In genomic region chr5:141637693-141638419, GRCh38 we compare ENCODE assay signal across 7 cellular contexts. TPM values are rescaled to one million over a fixed set of nuclear protein-coding genes. Genes with fewer than 3 reads are reported as not detected.
DNase-seq lines count a peak whose midpoint lies in the region; ATAC-seq, FAIRE-seq and TF ChIP-seq lines count a peak whose summit lies in the region.

No MANE protein-coding gene starts in this region.

- H3K9me3 ChIP-seq in cardiac muscle cell (ENCODE audit: low read depth): no peaks in the 10 kb centered on the region

- H3K27ac ChIP-seq in cardiac muscle cell: no peak overlapping the region

- H3K27me3 ChIP-seq in cardiac muscle cell: peaks cover 9% of the 10 kb centered on the region

- DNase-seq in GM18507 (ENCODE audit: extremely low spot score, insufficient read length, low read depth) (no peak), SK-N-DZ (ENCODE audit: low spot score) (peak; percentile 72), cardiac muscle cell (ENCODE audit: low read depth in 1 of 2, low spot score in 1 of 2) (peak; percentile 71 to 82), pons (ENCODE audit: low spot score) (peak; percentile 43), NCI-H2196 (lab: John Stamatoyannopoulos, UW; ENCODE audit: unreplicated experiment) (no peak)
- DNase-seq in activated naive CD4-positive, alpha-beta T cell treated with anti-CD3 and anti-CD28 coated beads, Interleukin-2, amount 50 U/mL, for 16 hours: peak; percentile 66

- H3K4me3 ChIP-seq in cardiac muscle cell: peak overlapping the region; percentile 89

- ATAC-seq in HG03432 (IDR thresholded peaks at IDR 0.05; ENCODE audit: unreplicated experiment): peak; percentile 31

- H3K4me1 ChIP-seq in cardiac muscle cell (ENCODE audit: low read depth): no peaks in the 10 kb centered on the region

- no peaks in the 10 kb centered on the region for H3K36me3 ChIP-seq in cardiac muscle cell

- peak; percentile 31 for TF ChIP-seq CTCF in cardiac muscle cell (IDR thresholded peaks at IDR 0.05; ENCODE audit: low read depth, low read length)

- FAIRE-seq in GM18507 (lab: Jason Lieb, UNC): peak; percentile 69

RNA-seq across cellular contexts. Expression of gene RELL2, which starts 1.1 kb away (rescaled TPM):
- 31.9 and 42.4 TPM in 2 replicates for polyA plus RNA-seq in SK-N-DZ (2014; cell fraction: cytosol; rRNA removed)
- 110 and 123 TPM in 2 replicates for polyA plus RNA-seq in SK-N-DZ (2014; cell fraction: nucleus; rRNA removed)
- total RNA-seq in cardiac muscle cell: 1.8 and 3.6 TPM in 2 replicates
- polyA plus RNA-seq in cardiac muscle cell: 2.3 TPM in 1 of 2 replicates, not detected in the other

RNA-seq across cellular contexts. Expression of gene HDAC3, which starts 1.2 kb away (rescaled TPM):
- 76.1 and 92.0 TPM in 2 replicates for polyA plus RNA-seq in SK-N-DZ (2014; cell fraction: cytosol; rRNA removed)
- 181 and 195 TPM in 2 replicates for polyA plus RNA-seq in SK-N-DZ (2014; cell fraction: nucleus; rRNA removed)
- 64.7 and 78.3 TPM in 2 replicates for total RNA-seq in cardiac muscle cell
- polyA plus RNA-seq in cardiac muscle cell: 112 and 117 TPM in 2 replicates

RNA-seq across cellular contexts. Expression of gene FCHSD1, which starts 13.4 kb away (rescaled TPM):
- 4.9 and 11.8 TPM in 2 replicates for polyA plus RNA-seq in SK-N-DZ (2014; cell fraction: cytosol; rRNA removed)
- 102 and 106 TPM in 2 replicates for polyA plus RNA-seq in SK-N-DZ (2014; cell fraction: nucleus; rRNA removed)
- 9.8 and 24.9 TPM in 2 replicates for total RNA-seq in cardiac muscle cell
- 7.8 and 13.0 TPM in 2 replicates for polyA plus RNA-seq in cardiac muscle cell

RNA-seq across cellular contexts. Expression of gene DIAPH1, which starts 19.1 kb away (rescaled TPM):
- 27.8 and 31.2 TPM in 2 replicates for polyA plus RNA-seq in SK-N-DZ (2014; cell fraction: cytosol; rRNA removed)
- 42.2 and 46.4 TPM in 2 replicates for polyA plus RNA-seq in SK-N-DZ (2014; cell fraction: nucleus; rRNA removed)
- total RNA-seq in cardiac muscle cell: 17.1 and 24.4 TPM in 2 replicates
- polyA plus RNA-seq in cardiac muscle cell: 24.0 and 31.0 TPM in 2 replicates

RNA-seq across cellular contexts. Expression of gene ARAP3, which starts 44.2 kb away (rescaled TPM):
- 0.20 and 0.63 TPM in 2 replicates for polyA plus RNA-seq in SK-N-DZ (2014; cell fraction: cytosol; rRNA removed)
- 1.3 and 1.4 TPM in 2 replicates for polyA plus RNA-seq in SK-N-DZ (2014; cell fraction: nucleus; rRNA removed)
- 1.5 and 1.6 TPM in 2 replicates for total RNA-seq in cardiac muscle cell
- polyA plus RNA-seq in cardiac muscle cell: 0.59 and 1.4 TPM in 2 replicates

Comparison
In these comparisons a context has a peak if more than half of its experiments do, and no peak if none do; other contexts are left out.
1. DNase-seq: peak in SK-N-DZ (single experiment), activated naive CD4-positive, alpha-beta T cell treated with anti-CD3 and anti-CD28 coated beads, Interleukin-2, amount 50 U/mL, for 16 hours (single experiment), cardiac muscle cell (2 of 2) and pons (single experiment); none in GM18507 (single experiment) and NCI-H2196 (single experiment).